ENCODE assay signal across 8 cellular contexts in the genomic region with DNA sequence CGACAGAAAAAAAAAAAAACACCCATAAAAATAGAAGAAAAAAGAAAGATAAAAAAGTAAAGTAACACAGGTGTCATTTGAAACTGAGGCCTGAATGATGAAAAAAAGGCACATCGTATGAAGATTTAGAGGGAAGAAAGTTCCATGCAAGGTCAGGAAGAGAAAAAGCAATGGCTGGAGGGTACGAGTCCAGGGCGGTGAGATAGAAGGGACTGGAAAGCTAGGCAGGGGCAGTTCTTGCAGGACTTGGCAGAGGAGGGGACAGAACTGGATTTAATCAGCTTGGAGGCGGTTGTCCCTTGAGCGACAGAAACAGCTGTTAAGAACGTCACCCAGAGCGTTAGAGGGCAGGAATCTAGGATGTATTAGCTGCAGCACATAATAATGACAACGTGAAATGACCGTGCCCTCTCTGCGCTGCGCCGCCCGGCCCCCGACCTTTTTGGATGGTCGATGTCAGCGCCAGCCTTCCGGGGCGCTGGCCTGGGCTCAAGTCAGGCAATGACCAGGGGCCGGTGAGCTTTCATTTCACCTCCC. TPM values are rescaled to one million over a fixed set of nuclear protein-coding genes. Genes with fewer than 3 reads are reported as not detected.
A peak's percentile ranks its signal among the peaks of the same experiment; 100 is the strongest.
DNase-seq lines count a peak whose midpoint lies in the region; ATAC-seq and TF ChIP-seq lines count a peak whose summit lies in the region.

No MANE protein-coding gene starts in this region.

- peak overlapping the region; percentile 91 for H3K4me3 ChIP-seq in AG10803 (ENCODE audit: low read length)
- peak overlapping the region; percentile 96 for H3K4me3 ChIP-seq in NT2/D1 (ENCODE audit: insufficient read length, low read depth)
- peak overlapping the region; percentile 83 to 99 (median 94) for H3K4me3 ChIP-seq in spleen

- ATAC-seq in GM18867 (IDR thresholded peaks at IDR 0.05; ENCODE audit: unreplicated experiment) (peak; percentile 25), HG03066 (IDR thresholded peaks at IDR 0.05; ENCODE audit: low read depth, unreplicated experiment) (peak; percentile 31)

- H3K9me3 Mint-ChIP-seq in MCF 10A (ENCODE audit: unreplicated experiment) = no peaks in the 10 kb centered on the region
- H3K9me3 Mint-ChIP-seq in immature natural killer cell = no peaks in the 10 kb centered on the region

- H3K9me3 ChIP-seq in NT2/D1 (ENCODE audit: insufficient read depth, low read length) (no peaks in the 10 kb centered on the region), spleen (no peaks in the 10 kb centered on the region)

- peaks cover 17% of the 10 kb centered on the region for H3K36me3 Mint-ChIP-seq in MCF 10A (ENCODE audit: insufficient read depth, unreplicated experiment)
- peaks cover 0 to 6% (median 0%) of the 10 kb centered on the region in 3 donors for H3K36me3 Mint-ChIP-seq in immature natural killer cell

- BruUV-seq in MCF 10A (replicated peaks; lab: Mats Ljungman, UMichigan) = TSS peak; percentile 58

- intact Hi-C loops in MCF 10A (cut with micrococcal nuclease) = no loop called here
- intact Hi-C loops in spleen (cut with DNase I; ENCODE audit: low total_unique reads) = no loop called here

- DNase-seq in AG10803 (ENCODE audit: low read depth) (peak; percentile 37), NT2/D1 (ENCODE audit: low read depth, low spot score) (no peak), MCF 10A (ENCODE audit: unreplicated experiment) (no peak), immature natural killer cell (peak in 1 of 3 donors; percentile 19), spleen (peak; percentile 80), NCI-H226 (no peak)

- H3K36me3 ChIP-seq in NT2/D1 (ENCODE audit: insufficient read depth, insufficient read length, low read length) (peaks cover 19% of the 10 kb centered on the region), spleen (no peaks in the 10 kb centered on the region)

- no peak for TF ChIP-seq POLR2A in spleen (IDR thresholded peaks at IDR 0.05)

- CTCF ChIA-PET in MCF 10A (lab: Yijun Ruan, JAX) = interaction anchor here (0.6 to 8.3 kb wide), 10 partner anchors 11 to 176 kb away, joined by 3 to 58 read pairs (median 4); a partner anchor contains a TSS

- H3K27ac ChIP-seq in spleen = peak overlapping the region in 7 of 8 donors; percentile 72 to 93 (median 87)

- H3K4me1 ChIP-seq in NT2/D1 (ENCODE audit: insufficient read depth, insufficient read length) = peaks cover 8% of the 10 kb centered on the region
- H3K4me1 ChIP-seq in spleen = peaks cover 7 to 45% (median 24%) of the 10 kb centered on the region in 6 donors

- 1 to 4% (median 2%) methylated on average over 19 to 20 of the region's 20 CpGs for WGBS in spleen, 5 donors

- no peaks in the 10 kb centered on the region for H3K27me3 Mint-ChIP-seq in MCF 10A (ENCODE audit: insufficient read depth, unreplicated experiment)
- H3K27me3 Mint-ChIP-seq in immature natural killer cell (ENCODE audit: low read depth in 3 of 3) = peaks cover 0 to 5% (median 4%) of the 10 kb centered on the region in 3 donors

- TF ChIP-seq CTCF in AG10803 (conservative IDR thresholded peaks at IDR 0.05; ENCODE audit: low read length) (no peak), MCF 10A (IDR thresholded peaks at IDR 0.05; ENCODE audit: unreplicated experiment) (no peak), spleen (IDR thresholded peaks at IDR 0.05 in 8 of 11, conservative IDR thresholded peaks at IDR 0.05 in 3 of 11) (no peak)

- H3K4me1 Mint-ChIP-seq in MCF 10A (ENCODE audit: insufficient read depth, unreplicated experiment) (peaks cover 17% of the 10 kb centered on the region), immature natural killer cell (peaks cover 20 to 23% of the 10 kb centered on the region in 2 donors)

- H3K9ac ChIP-seq in NT2/D1 (ENCODE audit: insufficient read length, low read depth) = peak overlapping the region; percentile 65

- H3K27ac Mint-ChIP-seq in MCF 10A (ENCODE audit: low read depth, unreplicated experiment) (peak overlapping the region; percentile 57), immature natural killer cell (peak overlapping the region; percentile 71 to 94 (median 90))

- H3K27me3 ChIP-seq in NT2/D1 (ENCODE audit: insufficient read depth, insufficient read length) (no peaks in the 10 kb centered on the region), spleen (replicated peaks in 1 of 7) (no peaks in the 10 kb centered on the region)

- POLR2A ChIA-PET in MCF 10A (lab: Yijun Ruan, JAX) = interaction anchor here (0.6 to 3.7 kb wide), 23 partner anchors 9 to 257 kb away, joined by 3 to 26 read pairs (median 5); a partner anchor contains a TSS

- H3K4me3 Mint-ChIP-seq in MCF 10A (ENCODE audit: unreplicated experiment) (peak overlapping the region; percentile 95), immature natural killer cell (peak overlapping the region; percentile 87 to 96 (median 89))

RNA-seq across cellular contexts. Expression of a gene that starts 0.6 kb away (rescaled TPM):
- 10.5 and 14.2 TPM in 2 replicates for total RNA-seq in MCF 10A (2022)
- polyA plus RNA-seq in immature natural killer cell = 1 to 10 TPM; 1.8 to 4.0 (median 3.1) TPM
- 1 to 10 TPM; 3.5 to 8.9 (median 6.4) TPM for total RNA-seq in spleen
- polyA plus RNA-seq in spleen = 1 to 10 TPM; 2.9 to 5.0 (median 3.7) TPM

RNA-seq across cellular contexts. Expression of a gene that starts 42.5 kb away (rescaled TPM):
- total RNA-seq in MCF 10A (2022) (0.35 and 0.52 TPM in 2 replicates), spleen (1 to 10 TPM in 4 of 7 donors, under 1 TPM in 2, not detected in 1; 0.17 to 2.5 (median 1.5) TPM)
- polyA plus RNA-seq in immature natural killer cell (1 to 10 TPM; 1.4 to 3.4 (median 2.0) TPM), spleen (1 to 10 TPM in 1 of 3 donors, under 1 TPM in 2; 0.35 to 1.1 (median 0.51) TPM)

Comparison
In these comparisons a context has a peak if more than half of its experiments do, and no peak if none do; other contexts are left out.
1. DNase-seq: peak in AG10803 (single experiment) and spleen (single experiment); none in NT2/D1 (single experiment), MCF 10A (single experiment) and NCI-H226 (single experiment).
2. Peak in every context shown above with its lines, with median percentiles within 50 percentile points of each other: H3K4me3 ChIP-seq.